Comparison of ENCODE assay signal across 1 cellular context in the genomic region with DNA sequence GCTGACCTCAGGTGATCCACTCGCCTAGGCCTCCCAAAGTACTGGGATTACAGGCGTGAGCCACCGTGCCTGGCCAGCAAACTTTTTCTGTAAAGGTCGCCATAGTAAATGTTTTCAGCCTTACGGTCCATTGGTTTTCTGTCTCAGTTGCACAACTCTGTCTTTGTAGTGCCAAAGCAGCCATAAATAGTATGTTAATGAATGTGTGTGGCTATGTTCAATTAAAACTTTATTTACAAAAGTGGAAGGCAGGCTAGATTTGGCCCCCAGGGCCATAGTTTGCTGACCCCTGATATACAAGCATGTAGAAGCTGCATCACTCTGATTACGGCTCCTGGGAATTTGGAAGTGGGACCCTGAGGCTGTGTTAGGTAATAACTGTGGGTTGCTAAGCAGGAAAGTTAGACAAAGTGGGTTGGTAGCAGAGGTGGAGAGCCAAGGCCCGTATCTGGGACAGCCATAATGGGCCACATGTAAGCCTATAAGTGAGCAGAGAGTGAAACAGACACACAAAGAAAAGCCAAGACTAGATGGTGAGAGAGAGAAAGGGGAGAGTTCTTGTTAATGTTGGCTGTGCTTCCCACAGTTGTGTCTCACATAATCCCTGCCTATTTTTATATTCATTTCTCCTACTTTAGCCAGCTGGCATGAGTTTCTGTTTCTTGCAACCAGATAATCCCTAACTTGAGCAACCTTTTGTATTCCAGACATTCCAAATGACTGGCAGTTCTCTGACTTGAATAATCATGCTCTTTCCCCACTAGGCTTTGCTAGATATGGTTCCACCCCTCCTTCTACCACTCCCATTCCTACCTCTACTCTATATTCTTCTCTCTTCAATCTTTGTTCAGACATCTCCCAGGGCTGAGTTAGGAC.
TF ChIP-seq lines count a peak whose summit lies in the region.

No MANE protein-coding gene starts in this region.

TF ChIP-seq in IMR-90, 13 proteins besides CTCF, POLR2A, EP300 and RAD21 (continued from another document):
- no peak for TF ChIP-seq MAFK (IDR thresholded peaks at IDR 0.05; ENCODE audit: low read depth, low read length)
- TF ChIP-seq MAZ (IDR thresholded peaks at IDR 0.05; ENCODE audit: borderline replicate concordance, low read depth, low read length) = no peak
